ENCODE assay signal across 8 cellular contexts in the genomic region with DNA sequence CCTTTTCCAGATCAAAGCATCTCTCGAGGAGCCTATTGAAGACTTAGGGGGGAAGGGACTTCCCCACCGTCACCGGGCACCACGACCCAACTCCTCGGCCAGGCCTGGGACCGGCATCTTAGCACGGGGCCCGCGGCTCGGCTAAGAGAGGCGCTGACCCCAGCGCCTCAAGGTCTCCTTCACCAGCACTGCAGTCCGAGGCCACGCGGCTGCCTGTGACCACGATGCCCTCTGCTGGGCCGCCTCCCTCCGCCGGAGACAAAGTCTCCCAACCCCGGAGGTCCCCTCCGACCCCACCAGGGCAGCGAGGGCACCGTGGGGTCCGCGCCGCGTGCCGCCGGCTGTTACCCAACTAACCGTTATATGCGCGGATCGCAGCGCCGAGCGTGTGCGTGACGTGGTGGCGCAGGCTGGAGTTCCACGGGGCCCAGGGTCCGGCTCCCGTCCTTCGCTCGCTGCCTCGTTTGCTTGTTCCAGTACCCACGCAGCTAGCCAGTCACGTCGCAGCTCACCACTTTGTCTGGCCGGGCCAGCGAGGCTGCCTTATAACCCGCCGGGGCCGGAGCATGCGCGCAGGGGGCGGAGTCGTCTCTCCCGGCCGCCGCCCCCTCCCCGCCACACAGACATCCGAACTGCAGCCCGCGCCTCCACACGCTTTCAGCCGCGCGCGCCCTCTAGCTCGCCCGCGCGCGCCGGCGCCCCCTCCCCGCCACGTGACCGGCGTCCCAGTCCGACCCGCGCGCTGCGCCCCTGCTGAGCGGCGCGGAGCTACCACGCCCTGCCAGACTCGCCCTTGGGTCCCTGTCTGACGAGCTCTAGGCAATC. TPM values are rescaled to one million over a fixed set of nuclear protein-coding genes. Genes with fewer than 3 reads are reported as not detected.
DNase-seq lines count a peak whose midpoint lies in the region; ATAC-seq, FAIRE-seq and TF ChIP-seq lines count a peak whose summit lies in the region.

A gene with protein sequence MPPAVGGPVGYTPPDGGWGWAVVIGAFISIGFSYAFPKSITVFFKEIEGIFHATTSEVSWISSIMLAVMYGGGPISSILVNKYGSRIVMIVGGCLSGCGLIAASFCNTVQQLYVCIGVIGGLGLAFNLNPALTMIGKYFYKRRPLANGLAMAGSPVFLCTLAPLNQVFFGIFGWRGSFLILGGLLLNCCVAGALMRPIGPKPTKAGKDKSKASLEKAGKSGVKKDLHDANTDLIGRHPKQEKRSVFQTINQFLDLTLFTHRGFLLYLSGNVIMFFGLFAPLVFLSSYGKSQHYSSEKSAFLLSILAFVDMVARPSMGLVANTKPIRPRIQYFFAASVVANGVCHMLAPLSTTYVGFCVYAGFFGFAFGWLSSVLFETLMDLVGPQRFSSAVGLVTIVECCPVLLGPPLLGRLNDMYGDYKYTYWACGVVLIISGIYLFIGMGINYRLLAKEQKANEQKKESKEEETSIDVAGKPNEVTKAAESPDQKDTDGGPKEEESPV (minus strand): TSS at position 519 of the 825 bp plus-strand sequence. CDS start 26,888 bp downstream, outside the sequence.

- peak within 1 kb of the TSS; percentile 80 to 91 (median 87) for H3K9ac ChIP-seq in H1 (replicated peaks in 1 of 4; ENCODE audit: extremely low read depth in 1 of 4, low read depth in 3 of 4, low read length in 3 of 4)

- TF ChIP-seq RAD21 in H1 (IDR thresholded peaks at IDR 0.05 in 1 of 2, conservative IDR thresholded peaks at IDR 0.05 in 1 of 2; ENCODE audit: low read depth in 2 of 2, low read length in 2 of 2): no peak; a peak in 1 of 4 replicates

- peaks cover 24% of the 10 kb centered on the region for H3K4me1 Mint-ChIP-seq in Calu3 (ENCODE audit: low read depth, unreplicated experiment)

- H3K4me2 ChIP-seq in H1 (ENCODE audit: insufficient read depth in 1 of 2, low read depth in 2 of 2, low read length in 2 of 2): peak within 1 kb of the TSS; percentile 77 to 87

- peak within 1 kb of the TSS; percentile 99 for H3K18ac ChIP-seq in H1 (ENCODE audit: extremely low read depth, low read length)

- 2% methylated on average over 79 of the region's 91 CpGs; no CpG with 5 or more reads in 1 of the 2 experiments for WGBS in H1 (ENCODE audit: extremely low coverage in 1 of 2, insufficient coverage in 1 of 2, insufficient read length in 1 of 2, insufficient replicate concordance in 2 of 2, low coverage in 1 of 2, low lambda C conversion rate in 2 of 2, missing lambda C conversion rate in 1 of 2), 2 experiments

- intact Hi-C loops in Calu3 (cut with micrococcal nuclease; ENCODE audit: unreplicated experiment): loop anchor here (2.0 to 10.0 kb wide), 3 partner anchors 19 to 147 kb away; no protein-coding TSS in a partner anchor

- BruUV-seq in Calu3 (replicated peaks; lab: Mats Ljungman, UMichigan): no TSS peak

- H3K4me3 Mint-ChIP-seq in Calu3 (ENCODE audit: low read depth, unreplicated experiment): peak within 1 kb of the TSS; percentile 100

- H3K79me1 ChIP-seq in H1 (ENCODE audit: low read depth, low read length): no peaks in the 10 kb centered on the region

- POLR2A ChIA-PET in H1 (lab: Charles Lee; ENCODE audit: partially characterized antibody): interaction anchor here (0.7 to 3.1 kb wide), 30 partner anchors 9 to 241 kb away, joined by 3 to 50 read pairs (median 4); a partner anchor contains a TSS

- TF ChIP-seq EP300 in H1 (IDR thresholded peaks at IDR 0.05; ENCODE audit: borderline replicate concordance in 1 of 2, low read depth in 2 of 2, low read length in 2 of 2): no peak

- H2BK15ac ChIP-seq in H1 (ENCODE audit: low read length): no peak within 1 kb of the TSS

- H3K36me3 Mint-ChIP-seq in Calu3 (ENCODE audit: insufficient read depth, unreplicated experiment): peaks cover 35% of the 10 kb centered on the region

- no peak within 1 kb of the TSS for H2AK5ac ChIP-seq in H1 (ENCODE audit: low read depth, low read length)

- FAIRE-seq in H1 (lab: Jason Lieb, UNC): no peak

- H3K4me3 ChIP-seq in H1 (ENCODE audit: extremely low read depth in 1 of 4, insufficient read depth in 2 of 4, low read depth in 3 of 4, low read length in 4 of 4): peak within 1 kb of the TSS; percentile 81 to 95 (median 90)

- CTCF ChIA-PET in Calu3 (lab: Charles Lee) (interaction anchor here (0.6 to 1.1 kb wide), 5 partner anchors 19 to 235 kb away, joined by 3 to 4 read pairs (median 4); no protein-coding TSS in a partner anchor), H1 (lab: Charles Lee; ENCODE audit: partially characterized antibody) (interaction anchor here (0.6 to 0.9 kb wide), 2 partner anchors 85 to 86 kb away, joined by 3 to 4 read pairs; no protein-coding TSS in a partner anchor)

- peak within 1 kb of the TSS; percentile 86 for H3K4ac ChIP-seq in H1 (replicated peaks; ENCODE audit: insufficient read length, low read depth, low read length)

- TF ChIP-seq CTCF in Calu3 (IDR thresholded peaks at IDR 0.05; ENCODE audit: unreplicated experiment): no peak
- TF ChIP-seq CTCF in H1 (IDR thresholded peaks at IDR 0.05; ENCODE audit: control extremely low read depth in 1 of 3, insufficient read depth in 1 of 3, low read depth in 1 of 3, low read length in 3 of 3): peak in 2 of 3 experiments; percentile 21 to 22; a peak in 2 of 4 replicates

- ATAC-seq in GM21390 (IDR thresholded peaks at IDR 0.05; ENCODE audit: unreplicated experiment): peak; percentile 68

- no peak within 1 kb of the TSS for H2AFZ ChIP-seq in H1 (ENCODE audit: low read length)

- H3K27me3 ChIP-seq in H1 (replicated peaks in 1 of 4; ENCODE audit: control insufficient read depth in 3 of 4, extremely low read depth in 1 of 4, insufficient read depth in 3 of 4, low read length in 3 of 4): no peaks in the 10 kb centered on the region

- H3K36me3 ChIP-seq in H1 (ENCODE audit: control insufficient read depth in 2 of 4, insufficient read depth in 4 of 4, low read length in 3 of 4): peaks cover 4 to 27% (median 7%) of the 10 kb centered on the region in 4 experiments; a peak in 5 of 8 replicates

- DNase-seq in Calu3: peak; percentile 87
- DNase-seq in HUDEP-2 (lab: John Stamatoyannopoulos, UW; ENCODE audit: unreplicated experiment in 76 of 76): peak in 74 of 76 experiments; percentile 27 to 94 (median 85)
- peak; percentile 85 for DNase-seq in NOMO-1 treated with DMSO at 0.1 percent for 48 hours (lab: John Stamatoyannopoulos, UW; ENCODE audit: unreplicated experiment)
- peak; percentile 83 to 86 for DNase-seq in activated CD8-positive, alpha-beta memory T cell treated with anti-CD3 and anti-CD28 coated beads for 4 hours (ENCODE audit: low read depth in 2 of 2)
- DNase-seq in H1 (ENCODE audit: low read depth in 1 of 2, low spot score in 2 of 2): peak; percentile 49 to 89
- DNase-seq in mesenteric fat pad (ENCODE audit: low spot score): peak; percentile 95
- peak; percentile 71 for DNase-seq in stimulated activated CD8-positive, alpha-beta memory T cell treated with anti-CD3 and anti-CD28 coated beads, Interleukin-15, amount 100 ng/mL, for 1 hour (ENCODE audit: low read depth)

- H3K56ac ChIP-seq in H1 (replicated peaks; ENCODE audit: insufficient read length, low read depth, low read length): peak within 1 kb of the TSS; percentile 95

- H3K9me3 ChIP-seq in H1 (ENCODE audit: insufficient read depth in 2 of 2, low read depth in 1 of 2, low read length in 1 of 2): no peaks in the 10 kb centered on the region

- peak within 1 kb of the TSS; percentile 99 for H4K5ac ChIP-seq in H1 (ENCODE audit: insufficient read length, low read depth, low read length)

- peak within 1 kb of the TSS; percentile 55; the same call in 1 of the 2 replicates for H2BK12ac ChIP-seq in H1 (ENCODE audit: low read depth, low read length)

- peak within 1 kb of the TSS; percentile 96 for H4K8ac ChIP-seq in H1 (ENCODE audit: extremely low read depth, insufficient read depth, low read length)

- no peak within 1 kb of the TSS; the same call in 1 of the 2 replicates for H2BK20ac ChIP-seq in H1 (ENCODE audit: low read length)

- H3K14ac ChIP-seq in H1 (ENCODE audit: insufficient read length): no peak within 1 kb of the TSS

- H3K79me2 ChIP-seq in H1 (ENCODE audit: control insufficient read depth in 1 of 2, insufficient read depth in 2 of 2, low read length in 2 of 2): peaks cover 52 to 99% of the 10 kb centered on the region in 2 experiments

- H2BK120ac ChIP-seq in H1 (replicated peaks; ENCODE audit: low read depth, low read length): peak within 1 kb of the TSS; percentile 84

- peaks cover 4 to 8% (median 5%) of the 10 kb centered on the region in 4 experiments; a peak in 5 of 7 replicates for H3K4me1 ChIP-seq in H1 (replicated peaks in 1 of 4; ENCODE audit: control insufficient read depth in 3 of 4, insufficient read depth in 4 of 4, low read length in 3 of 4)

- H3K23ac ChIP-seq in H1 (ENCODE audit: insufficient read length): no peak within 1 kb of the TSS

- TF ChIP-seq POLR2A in H1 (IDR thresholded peaks at IDR 0.05; ENCODE audit: control extremely low read depth in 1 of 2, low read depth in 2 of 2, low read length in 2 of 2): peak; percentile 47 to 67

- H2BK5ac ChIP-seq in H1 (ENCODE audit: low read depth, low read length): peak within 1 kb of the TSS; percentile 95

- H3K9me3 Mint-ChIP-seq in Calu3 (ENCODE audit: low read depth, unreplicated experiment): no peaks in the 10 kb centered on the region

- peaks cover 20 to 29% of the 10 kb centered on the region in 2 experiments for H4K20me1 ChIP-seq in H1 (replicated peaks in 1 of 2; ENCODE audit: control insufficient read depth in 1 of 2, insufficient read depth in 2 of 2, low read length in 2 of 2)

- H4K91ac ChIP-seq in H1 (replicated peaks; ENCODE audit: insufficient read length, low read length): peak within 1 kb of the TSS; percentile 93

- peaks cover 13% of the 10 kb centered on the region for H3K23me2 ChIP-seq in H1 (ENCODE audit: low read depth, low read length)

- H3K27ac Mint-ChIP-seq in Calu3 (ENCODE audit: unreplicated experiment): peak within 1 kb of the TSS; percentile 2

- peak within 1 kb of the TSS; percentile 79 for H3K27ac ChIP-seq in H1 (ENCODE audit: low read depth, low read length)

- H3K27me3 Mint-ChIP-seq in Calu3 (ENCODE audit: unreplicated experiment): no peaks in the 10 kb centered on the region

TF ChIP-seq in H1, 55 proteins besides CTCF, POLR2A, EP300 and RAD21 (continues in another document):
- no peak for TF ChIP-seq HDAC6 (IDR thresholded peaks at IDR 0.05; ENCODE audit: low read depth, low read length)
- peak; percentile 1 for TF ChIP-seq ASH2L (IDR thresholded peaks at IDR 0.05; ENCODE audit: low read length)
- no peak for TF ChIP-seq CHD1 (IDR thresholded peaks at IDR 0.05; ENCODE audit: low read depth, low read length)
- TF ChIP-seq FOSL1 (IDR thresholded peaks at IDR 0.05; ENCODE audit: insufficient read depth, low read depth, low read length): no peak

RNA-seq across cellular contexts. Expression of the gene that starts here (rescaled TPM):
- total RNA-seq in Calu3 (2022) (59.2 and 60.3 TPM in 2 replicates), mesenteric fat pad (52.9 TPM)
- total RNA-seq in H1 (2021; fragmentation: NEBNext Ultra II Directional; extraction: Animal tissue kit (Norgen Biotek cat#: 25700)): 435 and 442 TPM in 2 replicates
- polyA plus RNA-seq in H1 (2011; rRNA removed): 508 and 545 TPM in 2 replicates
- 385 TPM for polyA plus RNA-seq in H1 (2011; cell fraction: cytosol; rRNA removed)
- 502 TPM for polyA plus RNA-seq in H1 (2011; cell fraction: nucleus; rRNA removed)
- 494 to 679 TPM (median 577 TPM) in 4 replicates for polyA plus RNA-seq in H1 (2012, experiment 1 of 2)
- 40.0 TPM for polyA plus RNA-seq in H1 (2012, experiment 2 of 2)
- 584 TPM for polyA plus RNA-seq in H1 (2013, experiment 1 of 2)
- 535 TPM for polyA plus RNA-seq in H1 (2013, experiment 2 of 2)
- 1,534 and 1,897 TPM in 2 replicates for polyA minus RNA-seq in H1 (2011; rRNA and poly(A)+ RNA removed)
- polyA minus RNA-seq in H1 (2011; cell fraction: cytosol; rRNA and poly(A)+ RNA removed): 589 TPM
- polyA minus RNA-seq in H1 (2011; cell fraction: nucleus; rRNA and poly(A)+ RNA removed): 376 TPM

Comparison
In these comparisons a context has a peak if more than half of its experiments do, and no peak if none do; other contexts are left out.
1. Peak in every context shown above with its lines: DNase-seq, ATAC-seq, H3K4me3 ChIP-seq and H3K27ac ChIP-seq.